ENCODE assay signal across 14 cellular contexts in the genomic region with DNA sequence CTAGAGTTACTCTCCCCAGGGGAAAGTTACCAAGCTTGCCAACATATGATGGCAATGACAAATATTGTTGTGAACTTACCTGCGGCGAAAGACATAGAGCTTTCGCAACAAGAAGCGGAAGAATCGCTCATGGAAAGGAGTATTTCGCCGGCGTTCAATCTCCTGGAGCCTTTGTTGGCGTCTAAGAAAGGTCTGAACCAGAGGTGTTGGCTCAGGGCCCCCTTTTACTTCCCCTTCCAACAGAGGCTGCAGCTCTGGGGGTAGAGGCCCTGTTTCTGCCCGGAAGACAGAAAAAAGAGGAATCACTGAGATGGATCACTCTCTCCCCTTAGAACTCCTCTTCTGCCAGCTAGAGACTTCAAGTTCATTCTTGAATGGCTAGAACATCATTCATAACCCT. TPM values are rescaled to one million over a fixed set of nuclear protein-coding genes. Genes with fewer than 3 reads are reported as not detected.
A peak's percentile ranks its signal among the peaks of the same experiment; 100 is the strongest.
DNase-seq lines count a peak whose midpoint lies in the region; ATAC-seq, FAIRE-seq and TF ChIP-seq lines count a peak whose summit lies in the region.
"Had no signal": no experiment of that assay in that cellular context is flagged by ENCODE, and none has a peak within 500 bp of the region (broad histone marks: within the 10 kb centered on the region; RNA-seq: fewer than 3 reads in every experiment).

No MANE protein-coding gene starts in this region.

- peaks cover 8% of the 10 kb centered on the region for H3K36me3 ChIP-seq in bronchial epithelial cell (ENCODE audit: control insufficient read depth, insufficient read depth, low read length)
- peaks cover 51 to 61% of the 10 kb centered on the region in 2 donors for H3K36me3 ChIP-seq in muscle layer of duodenum (ENCODE audit: control insufficient read depth in 1 of 2, insufficient read depth in 2 of 2, low read length in 2 of 2)
- H3K36me3 ChIP-seq in transverse colon, result peaks cover 0 to 31% (median 12%) of the 10 kb centered on the region in 4 donors

- H3K27me3 Mint-ChIP-seq in activated T-helper 1 cell treated with anti-CD3 and anti-CD28 coated beads, Interleukin-12 subunit alpha, Interleukin-12 subunit beta, Interleukin-2, Interleukin-4 antibody, amounts not matched to agents 30 ng/mL and 10 ng/mL and 1 ng/mL, durations not matched to agents 14 hours and 24 hours and 36 hours (ENCODE audit: insufficient read depth), result no peaks in the 10 kb centered on the region
- H3K27me3 Mint-ChIP-seq: activated naive CD4-positive, alpha-beta T cell treated with anti-CD3 and anti-CD28 coated beads, Interleukin-2, amount 10 ng/mL, durations not matched to agents 7 days and 5 days; brain had no signal

- H3K4me3 Mint-ChIP-seq in activated T-helper 1 cell treated with anti-CD3 and anti-CD28 coated beads, Interleukin-12 subunit alpha, Interleukin-12 subunit beta, Interleukin-2, Interleukin-4 antibody, amounts not matched to agents 30 ng/mL and 10 ng/mL and 1 ng/mL, durations not matched to agents 14 hours and 24 hours and 36 hours, result no peak overlapping the region
- H3K4me3 Mint-ChIP-seq: activated naive CD4-positive, alpha-beta T cell treated with anti-CD3 and anti-CD28 coated beads, Interleukin-2, amount 10 ng/mL, durations not matched to agents 7 days and 5 days had no signal

- intact Hi-C loops in transverse colon (cut with DNase I; ENCODE audit: low total_unique reads), result no loop called here
- intact Hi-C loops in activated T-helper 1 cell treated with anti-CD3 and anti-CD28 coated beads, Interleukin-12 subunit alpha, Interleukin-12 subunit beta, Interleukin-2, Interleukin-4 antibody, amounts not matched to agents 30 ng/mL and 10 ng/mL and 1 ng/mL, durations not matched to agents 14 hours and 24 hours and 36 hours (cut with micrococcal nuclease), result no loop called here

- H3K27me3 ChIP-seq in bronchial epithelial cell (ENCODE audit: control insufficient read depth, insufficient read depth, low read length), result no peaks in the 10 kb centered on the region
- no peaks in the 10 kb centered on the region for H3K27me3 ChIP-seq in muscle layer of duodenum (ENCODE audit: low read depth, low read length)
- no peaks in the 10 kb centered on the region for H3K27me3 ChIP-seq in transverse colon

- H3K27ac Mint-ChIP-seq in activated T-helper 1 cell treated with anti-CD3 and anti-CD28 coated beads, Interleukin-12 subunit alpha, Interleukin-12 subunit beta, Interleukin-2, Interleukin-4 antibody, amounts not matched to agents 30 ng/mL and 10 ng/mL and 1 ng/mL, durations not matched to agents 14 hours and 24 hours and 36 hours, result no peak overlapping the region
- H3K27ac Mint-ChIP-seq: activated naive CD4-positive, alpha-beta T cell treated with anti-CD3 and anti-CD28 coated beads, Interleukin-2, amount 10 ng/mL, durations not matched to agents 7 days and 5 days had no signal

- in situ Hi-C loops in transverse colon (cut with MboI; ENCODE audit: low pct_ligation_motif_present in 1 of 4, low pct_unique_long_range_greater_than_20kb in 1 of 4, low sequenced_read_pairs in 3 of 4), result loop anchor here in 2 of 4 donors (5.0 kb wide), 1 partner anchor 128 kb away; no protein-coding TSS in a partner anchor

- peak; percentile 78 for DNase-seq in NOMO-1 treated with DMSO at 0.1 percent for 48 hours (lab: John Stamatoyannopoulos, UW; ENCODE audit: unreplicated experiment)
- peak; percentile 23 for DNase-seq in bronchial epithelial cell (ENCODE audit: low read depth)
- no peak for DNase-seq in transverse colon
- no peak for DNase-seq in activated T-helper 1 cell treated with anti-CD3 and anti-CD28 coated beads, Interleukin-12 subunit alpha, Interleukin-12 subunit beta, Interleukin-2, Interleukin-4 antibody, amounts not matched to agents 30 ng/mL and 10 ng/mL and 1 ng/mL, durations not matched to agents 14 hours and 24 hours and 36 hours (ENCODE audit: low spot score)
- DNase-seq in left lobe of liver (ENCODE audit: low spot score), result no peak
- DNase-seq: activated naive CD4-positive, alpha-beta T cell treated with anti-CD3 and anti-CD28 coated beads, Interleukin-2, amount 10 ng/mL, durations not matched to agents 7 days and 5 days; retina; SHP77 treated with DMSO at 0.1 percent for 48 hours; stimulated activated CD4-positive, alpha-beta T cell treated with anti-CD3 and anti-CD28 coated beads, Interleukin-2, amount 100 ng/mL, for 48 hours had no signal

- no peak for TF ChIP-seq POLR2A in transverse colon (IDR thresholded peaks at IDR 0.05)

- H3K4me1 ChIP-seq in muscle layer of duodenum (ENCODE audit: control insufficient read depth in 1 of 2, insufficient read depth in 2 of 2, low read length in 2 of 2), result peaks cover 0 to 7% of the 10 kb centered on the region in 2 donors
- no peaks in the 10 kb centered on the region for H3K4me1 ChIP-seq in transverse colon

- peak overlapping the region; percentile 28 for H3K27ac ChIP-seq in muscle layer of duodenum (ENCODE audit: low read length)
- H3K27ac ChIP-seq in transverse colon, result peak overlapping the region; percentile 40 to 52 (median 48)

- TF ChIP-seq CTCF in bronchial epithelial cell (IDR thresholded peaks at IDR 0.05; ENCODE audit: insufficient read depth, low read length, severe bottlenecking) (no peak), transverse colon (IDR thresholded peaks at IDR 0.05) (no peak)

- no peaks in the 10 kb centered on the region for H3K9me3 Mint-ChIP-seq in activated T-helper 1 cell treated with anti-CD3 and anti-CD28 coated beads, Interleukin-12 subunit alpha, Interleukin-12 subunit beta, Interleukin-2, Interleukin-4 antibody, amounts not matched to agents 30 ng/mL and 10 ng/mL and 1 ng/mL, durations not matched to agents 14 hours and 24 hours and 36 hours
- H3K9me3 Mint-ChIP-seq: activated naive CD4-positive, alpha-beta T cell treated with anti-CD3 and anti-CD28 coated beads, Interleukin-2, amount 10 ng/mL, durations not matched to agents 7 days and 5 days; brain had no signal

- H3K9me3 ChIP-seq in muscle layer of duodenum (ENCODE audit: control insufficient read depth in 1 of 2, low read length in 2 of 2) (no peaks in the 10 kb centered on the region), transverse colon (no peaks in the 10 kb centered on the region)

- WGBS in transverse colon (ENCODE audit: low coverage in 1 of 2), 2 donors, result 84 to 87% methylated on average over 7 to 10 of the region's 10 CpGs

- peaks cover 46% of the 10 kb centered on the region for H3K36me3 Mint-ChIP-seq in activated T-helper 1 cell treated with anti-CD3 and anti-CD28 coated beads, Interleukin-12 subunit alpha, Interleukin-12 subunit beta, Interleukin-2, Interleukin-4 antibody, amounts not matched to agents 30 ng/mL and 10 ng/mL and 1 ng/mL, durations not matched to agents 14 hours and 24 hours and 36 hours (ENCODE audit: low read depth)

- H3K4me1 Mint-ChIP-seq in activated T-helper 1 cell treated with anti-CD3 and anti-CD28 coated beads, Interleukin-12 subunit alpha, Interleukin-12 subunit beta, Interleukin-2, Interleukin-4 antibody, amounts not matched to agents 30 ng/mL and 10 ng/mL and 1 ng/mL, durations not matched to agents 14 hours and 24 hours and 36 hours (ENCODE audit: low read depth), result peaks cover 8% of the 10 kb centered on the region

- H3K4me3 ChIP-seq in bronchial epithelial cell (ENCODE audit: low read depth, low read length) (no peak overlapping the region), muscle layer of duodenum (ENCODE audit: low read depth in 1 of 2, low read length in 2 of 2) (no peak overlapping the region), transverse colon (no peak overlapping the region)

- ATAC-seq in esophagus mucosa (no peak), left lobe of liver (no peak), GM19395 (IDR thresholded peaks at IDR 0.05; ENCODE audit: unreplicated experiment) (no peak)

- no peak for FAIRE-seq in bronchial epithelial cell (lab: Jason Lieb, UNC)

- TF ChIP-seq EP300 in transverse colon (IDR thresholded peaks at IDR 0.05; ENCODE audit: low read depth), result no peak

RNA-seq across cellular contexts. Expression of a gene that starts 10.8 kb away (rescaled TPM):
- total RNA-seq in bronchial epithelial cell (27.9 and 33.0 TPM in 2 replicates), transverse colon (10 to 100 TPM in 3 of 4 donors, 1 to 10 TPM in 1; 7.9 to 31.3 (median 23.5) TPM), esophagus mucosa (26.5 TPM), left lobe of liver (232 TPM)
- total RNA-seq in activated T-helper 1 cell treated with anti-CD3 and anti-CD28 coated beads, Interleukin-12 subunit alpha, Interleukin-12 subunit beta, Interleukin-2, Interleukin-4 antibody, amounts not matched to agents 30 ng/mL and 10 ng/mL and 1 ng/mL, durations not matched to agents 14 hours and 24 hours and 36 hours, result 26.2 and 28.3 TPM in 2 replicates

RNA-seq across cellular contexts. Expression of a gene that starts 11.5 kb away (rescaled TPM):
- total RNA-seq in bronchial epithelial cell, result 81.9 and 103 TPM in 2 replicates
- 100 to 1,000 TPM in 3 of 4 donors, 10 to 100 TPM in 1; 66.2 to 185 (median 142) TPM for total RNA-seq in transverse colon
- total RNA-seq in esophagus mucosa, result 235 TPM
- 461 and 480 TPM in 2 replicates for total RNA-seq in activated T-helper 1 cell treated with anti-CD3 and anti-CD28 coated beads, Interleukin-12 subunit alpha, Interleukin-12 subunit beta, Interleukin-2, Interleukin-4 antibody, amounts not matched to agents 30 ng/mL and 10 ng/mL and 1 ng/mL, durations not matched to agents 14 hours and 24 hours and 36 hours
- 76.6 TPM for total RNA-seq in left lobe of liver

RNA-seq across cellular contexts. Expression of a gene that starts 26.9 kb away (rescaled TPM):
- total RNA-seq in bronchial epithelial cell (41.3 and 67.6 TPM in 2 replicates), transverse colon (100 to 1,000 TPM in 3 of 4 donors, 10 to 100 TPM in 1; 10.5 to 186 (median 147) TPM), esophagus mucosa (264 TPM), left lobe of liver (69.9 TPM)
- total RNA-seq in activated T-helper 1 cell treated with anti-CD3 and anti-CD28 coated beads, Interleukin-12 subunit alpha, Interleukin-12 subunit beta, Interleukin-2, Interleukin-4 antibody, amounts not matched to agents 30 ng/mL and 10 ng/mL and 1 ng/mL, durations not matched to agents 14 hours and 24 hours and 36 hours, result 86.1 and 89.6 TPM in 2 replicates

RNA-seq across cellular contexts. Expression of a gene that starts 33.8 kb away (rescaled TPM):
- total RNA-seq in bronchial epithelial cell (4.5 and 5.5 TPM in 2 replicates), transverse colon (10 to 100 TPM in 2 of 4 donors, 1 to 10 TPM in 1, not detected in 1; 9.4 to 26.9 (median 17.1) TPM), esophagus mucosa (24.2 TPM), left lobe of liver (31.7 TPM)
- total RNA-seq in activated T-helper 1 cell treated with anti-CD3 and anti-CD28 coated beads, Interleukin-12 subunit alpha, Interleukin-12 subunit beta, Interleukin-2, Interleukin-4 antibody, amounts not matched to agents 30 ng/mL and 10 ng/mL and 1 ng/mL, durations not matched to agents 14 hours and 24 hours and 36 hours, result 31.7 and 40.0 TPM in 2 replicates
- total RNA-seq: HT1080 had no signal

RNA-seq across cellular contexts. Expression of a gene that starts 45.1 kb away (rescaled TPM):
- total RNA-seq in bronchial epithelial cell, result 240 and 318 TPM in 2 replicates
- 100 to 1,000 TPM in 3 of 4 donors, 10 to 100 TPM in 1; 23.9 to 164 (median 141) TPM for total RNA-seq in transverse colon
- total RNA-seq in esophagus mucosa, result 95.2 TPM
- total RNA-seq in activated T-helper 1 cell treated with anti-CD3 and anti-CD28 coated beads, Interleukin-12 subunit alpha, Interleukin-12 subunit beta, Interleukin-2, Interleukin-4 antibody, amounts not matched to agents 30 ng/mL and 10 ng/mL and 1 ng/mL, durations not matched to agents 14 hours and 24 hours and 36 hours, result 111 and 116 TPM in 2 replicates
- total RNA-seq in left lobe of liver, result 52.8 TPM

Comparison
In these comparisons a context has a peak if more than half of its experiments do, and no peak if none do; other contexts are left out.
1. DNase-seq: peak in NOMO-1 treated with DMSO at 0.1 percent for 48 hours (single experiment) and bronchial epithelial cell (single experiment); none in transverse colon (single experiment), activated T-helper 1 cell treated with anti-CD3 and anti-CD28 coated beads, Interleukin-12 subunit alpha, Interleukin-12 subunit beta, Interleukin-2, Interleukin-4 antibody, amounts not matched to agents 30 ng/mL and 10 ng/mL and 1 ng/mL, durations not matched to agents 14 hours and 24 hours and 36 hours (single experiment) and left lobe of liver (single experiment).